ENCODE assay signal across 8 cellular contexts in genomic region chr14:52694761-52695480, GRCh38. TPM values are rescaled to one million over a fixed set of nuclear protein-coding genes. Genes with fewer than 3 reads are reported as not detected.
DNase-seq lines count a peak whose midpoint lies in the region; FAIRE-seq and TF ChIP-seq lines count a peak whose summit lies in the region.

No MANE protein-coding gene starts in this region.

- H2AFZ ChIP-seq in astrocyte (ENCODE audit: low read depth, low read length) = peak overlapping the region; percentile 79

- H4K20me1 ChIP-seq in astrocyte (ENCODE audit: insufficient read depth, low read length) = peaks cover 43% of the 10 kb centered on the region

- H3K9me3 Mint-ChIP-seq in astrocyte (ENCODE audit: unreplicated experiment) = no peaks in the 10 kb centered on the region

- H3K36me3 Mint-ChIP-seq in astrocyte (ENCODE audit: low read depth, unreplicated experiment) = no peaks in the 10 kb centered on the region

- H3K4me1 ChIP-seq in astrocyte (ENCODE audit: insufficient read depth, low read length) (peaks cover 2% of the 10 kb centered on the region), iPS-18a (ENCODE audit: control insufficient read depth, low read depth, low read length) (peaks cover 4% of the 10 kb centered on the region)

- peak overlapping the region; percentile 95 for H3K27ac Mint-ChIP-seq in astrocyte (ENCODE audit: unreplicated experiment)

- H3K4me2 ChIP-seq in astrocyte (ENCODE audit: low read length) = peak overlapping the region; percentile 95

- H3K4me3 ChIP-seq in GM08714 (ENCODE audit: low read length) (peak overlapping the region; percentile 81), astrocyte (ENCODE audit: insufficient read depth, low read depth, low read length) (peak overlapping the region; percentile 82), iPS-18a (ENCODE audit: low read length) (peak overlapping the region; percentile 89), skin epidermis (peak overlapping the region; percentile 66 to 96 (median 90))

- H3K27me3 ChIP-seq in astrocyte (ENCODE audit: insufficient read depth, low read length) (no peaks in the 10 kb centered on the region), iPS-18a (ENCODE audit: control insufficient read depth, insufficient read depth, low read length) (peaks cover 19% of the 10 kb centered on the region)

- peak overlapping the region; percentile 94 for H3K9ac ChIP-seq in astrocyte (ENCODE audit: low read length)
- peak overlapping the region; percentile 72 for H3K9ac ChIP-seq in iPS-18a (ENCODE audit: low read length)

- peaks cover 54% of the 10 kb centered on the region for H3K79me2 ChIP-seq in astrocyte (ENCODE audit: insufficient read depth, low read length)

- no peak for FAIRE-seq in astrocyte (lab: Jason Lieb, UNC)

- intact Hi-C loops in posterior vena cava (cut with DNase I) = no loop called here

- TF ChIP-seq CTCF in astrocyte (IDR thresholded peaks at IDR 0.05; ENCODE audit: insufficient read depth, low read depth, low read length) = no peak

- H3K27ac ChIP-seq in astrocyte (ENCODE audit: low read depth, low read length) = peak overlapping the region; percentile 88
- H3K27ac ChIP-seq in iPS-18a (ENCODE audit: low read length) = no peak overlapping the region
- peak overlapping the region; percentile 88 to 99 (median 97) for H3K27ac ChIP-seq in skin epidermis

- DNase-seq in H4 (ENCODE audit: low spot score) = peak; percentile 50
- DNase-seq in LHCN-M2 (ENCODE audit: low read depth) = peak; percentile 48
- DNase-seq in T-helper 1 cell = peak; percentile 26 to 83 (median 49)
- peak; percentile 54 for DNase-seq in astrocyte (ENCODE audit: low read depth)
- no peak for DNase-seq in posterior vena cava (ENCODE audit: low spot score)

- H3K27me3 Mint-ChIP-seq in astrocyte (ENCODE audit: low read depth, unreplicated experiment) = no peaks in the 10 kb centered on the region

- H3K9me3 ChIP-seq in astrocyte (ENCODE audit: insufficient read depth, low read depth, low read length) (no peaks in the 10 kb centered on the region), iPS-18a (ENCODE audit: control insufficient read depth, low read depth, low read length) (no peaks in the 10 kb centered on the region)

- no peaks in the 10 kb centered on the region for H3K36me3 ChIP-seq in astrocyte (ENCODE audit: insufficient read depth, low read length)
- H3K36me3 ChIP-seq in iPS-18a (ENCODE audit: control insufficient read depth, low read depth, low read length) = no peaks in the 10 kb centered on the region

- H3K4me1 Mint-ChIP-seq in astrocyte (ENCODE audit: low read depth, unreplicated experiment) = peaks cover 15% of the 10 kb centered on the region

- peak overlapping the region; percentile 98 for H3K4me3 Mint-ChIP-seq in astrocyte (ENCODE audit: unreplicated experiment)

RNA-seq across cellular contexts. Expression of gene ERO1A, which starts 0.4 kb away (rescaled TPM):
- 63.3 and 73.6 TPM in 2 replicates for total RNA-seq in H4 (2014; rRNA removed; shearing (Covaris generic))
- total RNA-seq in LHCN-M2 (2014; rRNA removed) (83.3 and 98.4 TPM in 2 replicates), astrocyte (80.5 and 94.0 TPM in 2 replicates), posterior vena cava (10 to 100 TPM; 36.5 to 54.6 TPM)
- polyA plus RNA-seq in LHCN-M2 (2012) = 16.7 TPM

RNA-seq across cellular contexts. Expression of gene PSMC6, which starts 12.1 kb away (rescaled TPM):
- 153 and 175 TPM in 2 replicates for total RNA-seq in H4 (2014; rRNA removed; shearing (Covaris generic))
- total RNA-seq in LHCN-M2 (2014; rRNA removed) (130 and 134 TPM in 2 replicates), astrocyte (70.0 and 74.1 TPM in 2 replicates), posterior vena cava (10 to 100 TPM; 69.4 to 94.9 TPM)
- polyA plus RNA-seq in LHCN-M2 (2012) = 51.5 TPM

RNA-seq across cellular contexts. Expression of gene STYX, which starts 35.0 kb away (rescaled TPM):
- 7.2 and 10.5 TPM in 2 replicates for total RNA-seq in H4 (2014; rRNA removed; shearing (Covaris generic))
- 20.2 and 20.5 TPM in 2 replicates for total RNA-seq in LHCN-M2 (2014; rRNA removed)
- 3.7 TPM for polyA plus RNA-seq in LHCN-M2 (2012)
- 24.3 and 26.3 TPM in 2 replicates for total RNA-seq in astrocyte
- 10 to 100 TPM; 15.1 to 18.7 TPM for total RNA-seq in posterior vena cava
